In genomic region chr4:173174184-173175156, GRCh38 we compare ENCODE assay signal across 18 cellular contexts. TPM values are rescaled to one million over a fixed set of nuclear protein-coding genes. Genes with fewer than 3 reads are reported as not detected.
DNase-seq lines count a peak whose midpoint lies in the region; ATAC-seq and TF ChIP-seq lines count a peak whose summit lies in the region.
"Had no signal": no experiment of that assay in that cellular context is flagged by ENCODE, and none has a peak within 500 bp of the region (broad histone marks: within the 10 kb centered on the region; RNA-seq: fewer than 3 reads in every experiment).

No MANE protein-coding gene starts in this region.

- H3K27me3 ChIP-seq in BLaER1 (no peaks in the 10 kb centered on the region), PC-9 (ENCODE audit: insufficient read depth, low read depth) (no peaks in the 10 kb centered on the region)
- H3K27me3 ChIP-seq: MG63, vagina had no signal

- H3K4me1 Mint-ChIP-seq in activated naive CD8-positive, alpha-beta T cell treated with anti-CD3 and anti-CD28 coated beads for 36 hours, result peaks cover 30% of the 10 kb centered on the region
- H3K4me1 Mint-ChIP-seq in activated CD8-positive, alpha-beta T cell treated with anti-CD3 and anti-CD28 coated beads for 36 hours (ENCODE audit: low read depth), result peaks cover 41% of the 10 kb centered on the region

- no peak overlapping the region for H2AFZ ChIP-seq in PC-9

- H3K27ac Mint-ChIP-seq in activated naive CD8-positive, alpha-beta T cell treated with anti-CD3 and anti-CD28 coated beads for 36 hours, result no peak overlapping the region
- no peak overlapping the region for H3K27ac Mint-ChIP-seq in activated CD8-positive, alpha-beta T cell treated with anti-CD3 and anti-CD28 coated beads for 36 hours
- H3K27ac Mint-ChIP-seq: activated naive CD4-positive, alpha-beta T cell treated with anti-CD3 and anti-CD28 coated beads, Interleukin-2, amount 50 U/mL, for 24 hours; T-helper 17 cell had no signal

- POLR2A ChIA-PET in PC-9 (lab: Charles Lee; ENCODE audit: unreplicated experiment), result interaction anchor here (0.6 kb wide), 1 partner anchor 63 kb away, joined by 4 read pairs; no protein-coding TSS in a partner anchor
- POLR2A ChIA-PET in activated CD8-positive, alpha-beta T cell treated with anti-CD3 and anti-CD28 coated beads for 36 hours (lab: Charles Lee), result no interaction called here

- peaks cover 92% of the 10 kb centered on the region for H3K79me2 ChIP-seq in PC-9 (ENCODE audit: low read depth)

- H3K4me3 Mint-ChIP-seq in activated naive CD8-positive, alpha-beta T cell treated with anti-CD3 and anti-CD28 coated beads for 36 hours, result no peak overlapping the region
- no peak overlapping the region for H3K4me3 Mint-ChIP-seq in activated CD8-positive, alpha-beta T cell treated with anti-CD3 and anti-CD28 coated beads for 36 hours
- H3K4me3 Mint-ChIP-seq: activated naive CD4-positive, alpha-beta T cell treated with anti-CD3 and anti-CD28 coated beads, Interleukin-2, amount 50 U/mL, for 24 hours; T-helper 17 cell had no signal

- H4K20me1 ChIP-seq in BLaER1, result peaks cover 75% of the 10 kb centered on the region
- no peaks in the 10 kb centered on the region for H4K20me1 ChIP-seq in PC-9 (ENCODE audit: insufficient read depth)

- peak; percentile 39 for DNase-seq in Jurkat, Clone E6-1 (ENCODE audit: low read depth, low spot score)
- DNase-seq in PC-9 (peak in 1 of 2 experiments; percentile 45), epithelial cell of esophagus (ENCODE audit: low read depth) (peak; percentile 72), AG08396 (ENCODE audit: low spot score) (no peak)
- DNase-seq in activated naive CD8-positive, alpha-beta T cell treated with anti-CD3 and anti-CD28 coated beads for 36 hours, result no peak
- no peak for DNase-seq in activated CD8-positive, alpha-beta T cell treated with anti-CD3 and anti-CD28 coated beads for 36 hours
- DNase-seq: ACHN, kidney glomerular epithelial cell, MG63, midbrain, NCI-H69, nucleus accumbens, right cardiac atrium, T-helper 17 cell had no signal

- H3K4me2 ChIP-seq in BLaER1 (peak overlapping the region; percentile 88), PC-9 (no peak overlapping the region; the same call in 1 of the 2 replicates)

- H3K4me3 ChIP-seq in BLaER1, result no peak overlapping the region
- H3K4me3 ChIP-seq in Jurkat, Clone E6-1 (ENCODE audit: low read length), result no peak overlapping the region
- H3K4me3 ChIP-seq in PC-9, result no peak overlapping the region
- no peak overlapping the region for H3K4me3 ChIP-seq in epithelial cell of esophagus (ENCODE audit: low read length)
- H3K4me3 ChIP-seq: MG63, vagina had no signal

- no peaks in the 10 kb centered on the region for H3K27me3 Mint-ChIP-seq in activated naive CD8-positive, alpha-beta T cell treated with anti-CD3 and anti-CD28 coated beads for 36 hours
- no peaks in the 10 kb centered on the region for H3K27me3 Mint-ChIP-seq in activated CD8-positive, alpha-beta T cell treated with anti-CD3 and anti-CD28 coated beads for 36 hours
- H3K27me3 Mint-ChIP-seq: activated naive CD4-positive, alpha-beta T cell treated with anti-CD3 and anti-CD28 coated beads, Interleukin-2, amount 50 U/mL, for 24 hours; T-helper 17 cell had no signal

- TF ChIP-seq CTCF in PC-9 (conservative IDR thresholded peaks at IDR 0.05) (no peak), epithelial cell of esophagus (IDR thresholded peaks at IDR 0.05; ENCODE audit: insufficient read depth, low read depth, low read length, missing control alignments) (no peak)
- no peak for TF ChIP-seq CTCF in activated CD8-positive, alpha-beta T cell treated with anti-CD3 and anti-CD28 coated beads for 36 hours (IDR thresholded peaks at IDR 0.05)

- H3K9me3 Mint-ChIP-seq in activated naive CD8-positive, alpha-beta T cell treated with anti-CD3 and anti-CD28 coated beads for 36 hours, result no peaks in the 10 kb centered on the region
- no peaks in the 10 kb centered on the region for H3K9me3 Mint-ChIP-seq in activated CD8-positive, alpha-beta T cell treated with anti-CD3 and anti-CD28 coated beads for 36 hours
- H3K9me3 Mint-ChIP-seq: activated naive CD4-positive, alpha-beta T cell treated with anti-CD3 and anti-CD28 coated beads, Interleukin-2, amount 50 U/mL, for 24 hours had no signal

- H3K27ac ChIP-seq in BLaER1 (no peak overlapping the region), PC-9 (peak overlapping the region; percentile 28; the same call in 1 of the 2 replicates)
- H3K27ac ChIP-seq: vagina had no signal

- peaks cover 1% of the 10 kb centered on the region for H3K36me3 Mint-ChIP-seq in activated naive CD8-positive, alpha-beta T cell treated with anti-CD3 and anti-CD28 coated beads for 36 hours
- H3K36me3 Mint-ChIP-seq in activated CD8-positive, alpha-beta T cell treated with anti-CD3 and anti-CD28 coated beads for 36 hours (ENCODE audit: low read depth), result no peaks in the 10 kb centered on the region

- no peak for ATAC-seq in GM18517 (IDR thresholded peaks at IDR 0.05; ENCODE audit: unreplicated experiment)
- ATAC-seq in activated CD8-positive, alpha-beta T cell treated with anti-CD3 and anti-CD28 coated beads for 36 hours, result no peak
- ATAC-seq: right cardiac atrium, T-helper 17 cell had no signal

- intact Hi-C loops in PC-9 (cut with micrococcal nuclease; ENCODE audit: unreplicated experiment), result no loop called here
- intact Hi-C loops in activated CD8-positive, alpha-beta T cell treated with anti-CD3 and anti-CD28 coated beads for 36 hours (cut with micrococcal nuclease), result no loop called here

- H3K9ac ChIP-seq in BLaER1, result no peak overlapping the region

- H3K9me2 ChIP-seq in PC-9 (ENCODE audit: insufficient read depth), result no peaks in the 10 kb centered on the region

- H3K36me3 ChIP-seq in BLaER1 (no peaks in the 10 kb centered on the region), PC-9 (ENCODE audit: low read depth) (no peaks in the 10 kb centered on the region)
- H3K36me3 ChIP-seq: vagina had no signal

- CTCF ChIA-PET in PC-9 (lab: Charles Lee), result interaction anchor here (1.2 kb wide), 1 partner anchor 78 kb away, joined by 3 read pairs; no protein-coding TSS in a partner anchor
- CTCF ChIA-PET in activated CD8-positive, alpha-beta T cell treated with anti-CD3 and anti-CD28 coated beads for 36 hours (lab: Charles Lee), result interaction anchor here (0.8 to 1.4 kb wide), 3 partner anchors 12 to 128 kb away, joined by 3 to 4 read pairs (median 4); no protein-coding TSS in a partner anchor

- peaks cover 4% of the 10 kb centered on the region; the same call in 1 of the 2 replicates for H3F3A ChIP-seq in PC-9 (ENCODE audit: insufficient read depth, low read depth)

- BruUV-seq in PC-9 (replicated peaks; lab: Mats Ljungman, UMichigan), result no TSS peak

- H3K4me1 ChIP-seq in BLaER1, result peaks cover 59% of the 10 kb centered on the region
- peaks cover 30% of the 10 kb centered on the region for H3K4me1 ChIP-seq in PC-9 (replicated peaks; ENCODE audit: insufficient read depth)

- H3K9me3 ChIP-seq in BLaER1 (peaks cover 12% of the 10 kb centered on the region; the same call in 1 of the 2 replicates), PC-9 (ENCODE audit: insufficient read depth, low read depth) (no peaks in the 10 kb centered on the region)
- H3K9me3 ChIP-seq: MG63, vagina had no signal

RNA-seq across cellular contexts. Expression of gene GALNT7, which starts 5.9 kb away (rescaled TPM):
- 21.3 TPM for polyA plus RNA-seq in Jurkat, Clone E6-1 (2012; ENCODE audit: insufficient read depth, insufficient read length)
- 57.2 and 72.5 TPM in 2 replicates for total RNA-seq in PC-9 (2021)
- 10 to 100 TPM; 14.3 to 14.7 TPM for total RNA-seq in activated naive CD8-positive, alpha-beta T cell treated with anti-CD3 and anti-CD28 coated beads for 36 hours
- 10 to 100 TPM; 10.2 to 10.4 TPM for total RNA-seq in activated CD8-positive, alpha-beta T cell treated with anti-CD3 and anti-CD28 coated beads for 36 hours

Comparison
In these comparisons a context has a peak if more than half of its experiments do, and no peak if none do; other contexts are left out.
1. DNase-seq: peak in Jurkat, Clone E6-1 (single experiment) and epithelial cell of esophagus (single experiment); none in activated naive CD8-positive, alpha-beta T cell treated with anti-CD3 and anti-CD28 coated beads for 36 hours (single experiment), activated CD8-positive, alpha-beta T cell treated with anti-CD3 and anti-CD28 coated beads for 36 hours (single experiment) and AG08396 (single experiment).